ENCODE assay signal across 1 cellular context in the genomic region with DNA sequence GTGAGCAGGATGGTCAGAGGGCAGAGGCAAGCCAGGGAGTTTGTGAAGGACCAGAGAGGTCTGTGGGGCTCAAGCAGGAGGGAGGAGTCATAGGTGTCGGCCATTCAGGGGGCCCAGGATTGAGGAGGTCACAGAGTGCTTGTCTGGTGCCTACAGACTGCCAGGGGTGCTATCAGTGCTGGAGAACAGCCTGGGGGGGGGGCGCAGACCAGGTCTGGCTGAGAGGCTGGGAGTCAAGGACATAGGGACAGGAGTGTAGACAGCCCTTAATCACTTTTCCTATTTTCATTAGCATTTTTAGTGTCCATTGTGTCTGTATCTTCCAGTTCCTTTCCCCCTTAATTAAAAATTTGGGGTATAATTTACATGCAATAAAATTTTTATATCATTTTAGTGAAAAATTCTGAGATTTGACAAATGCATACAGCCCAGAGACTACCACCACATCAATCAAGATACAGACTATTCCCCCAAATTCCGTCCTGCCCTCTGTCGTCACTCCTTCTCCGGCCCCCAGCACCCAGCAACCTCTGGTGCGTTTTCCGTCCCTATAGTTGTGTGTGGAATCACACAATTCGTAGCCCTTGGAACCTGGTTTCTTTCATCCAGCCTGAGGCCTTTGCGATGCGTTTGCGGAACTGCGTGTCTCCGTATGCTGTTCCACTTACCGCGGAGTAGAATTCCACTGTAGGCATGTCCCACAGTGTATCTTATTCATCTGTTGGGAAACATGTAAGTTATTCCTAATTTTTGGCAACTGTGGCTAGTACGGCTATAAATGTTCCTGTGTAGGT.
TF ChIP-seq lines count a peak whose summit lies in the region.

No MANE protein-coding gene starts in this region.

TF ChIP-seq in H1, 55 proteins besides CTCF, POLR2A, EP300 and RAD21:
- TF ChIP-seq POLR2AphosphoS5 (IDR thresholded peaks at IDR 0.05; ENCODE audit: low read depth, low read length) (no peak), NANOG (IDR thresholded peaks at IDR 0.05; ENCODE audit: insufficient read depth, low read depth, low read length, poor library complexity, severe bottlenecking) (no peak), SP4 (IDR thresholded peaks at IDR 0.05; ENCODE audit: low read length) (no peak), SP2 (IDR thresholded peaks at IDR 0.05; ENCODE audit: low read length) (no peak)
